In genomic region chr12:7609480-7609879, GRCh38 we compare ENCODE assay signal across 1 cellular context.
TF ChIP-seq lines count a peak whose summit lies in the region.

No MANE protein-coding gene starts in this region.

TF ChIP-seq in HepG2, 621 proteins besides CTCF, POLR2A, EP300 and RAD21 (continued from another document):
- TF ChIP-seq NFAT5 (CRISPR knock-in tag; IDR thresholded peaks at IDR 0.05) (no peak), ZBTB7A (CRISPR knock-in tag; IDR thresholded peaks at IDR 0.05) (no peak), CHD2 (IDR thresholded peaks at IDR 0.05; ENCODE audit: low read depth, low read length) (no peak), GTF2F1 (IDR thresholded peaks at IDR 0.05; ENCODE audit: low read length) (no peak), ZNF3 (CRISPR knock-in tag; IDR thresholded peaks at IDR 0.05) (no peak), TAF1 (CRISPR knock-in tag; IDR thresholded peaks at IDR 0.05) (no peak), SRF (IDR thresholded peaks at IDR 0.05; ENCODE audit: low read depth, low read length) (no peak), RFX3 (CRISPR knock-in tag; IDR thresholded peaks at IDR 0.05) (no peak), GRHL1 (CRISPR knock-in tag; conservative IDR thresholded peaks at IDR 0.05) (no peak), ZNF292 (CRISPR knock-in tag; IDR thresholded peaks at IDR 0.05; ENCODE audit: borderline replicate concordance, low read depth) (no peak)
